ENCODE assay signal across 23 cellular contexts in the genomic region with DNA sequence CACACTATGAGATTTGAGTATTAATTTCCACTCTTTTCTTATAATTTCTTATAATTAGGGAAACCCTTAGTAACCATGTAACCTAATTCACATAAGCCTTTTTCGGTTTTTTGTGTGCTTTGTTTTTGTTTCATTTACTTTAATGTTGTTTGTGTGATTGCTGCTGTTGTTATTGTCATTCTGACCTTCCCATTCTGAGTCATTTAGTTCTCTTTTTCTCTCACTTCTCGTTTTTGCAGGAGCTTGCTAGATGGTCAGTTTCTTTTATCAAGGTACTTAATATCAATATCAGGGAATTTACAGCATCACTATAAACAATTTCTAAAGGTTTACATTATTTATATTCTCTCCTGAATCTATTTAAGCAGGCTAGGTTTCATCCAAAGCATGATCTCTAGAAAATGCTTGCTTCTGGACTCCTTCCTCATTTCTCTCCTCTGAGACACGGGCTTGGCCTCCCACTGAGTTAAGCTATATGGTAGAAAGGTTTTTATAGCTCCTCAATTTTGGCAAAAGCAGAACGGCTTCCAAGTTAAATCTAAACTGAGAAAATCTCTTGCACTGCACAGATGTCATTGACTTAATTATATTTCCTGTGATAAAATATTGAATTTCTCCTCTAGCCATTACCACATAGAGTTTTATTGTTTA.
DNase-seq lines count a peak whose midpoint lies in the region; ATAC-seq and TF ChIP-seq lines count a peak whose summit lies in the region.
"Had no signal": no experiment of that assay in that cellular context is flagged by ENCODE, and none has a peak within 500 bp of the region (broad histone marks: within the 10 kb centered on the region; RNA-seq: fewer than 3 reads in every experiment).

No MANE protein-coding gene starts in this region.

- TF ChIP-seq CTCF in GM12865 (IDR thresholded peaks at IDR 0.05; ENCODE audit: insufficient read depth, low read depth, low read length, missing control alignments): no peak

- ATAC-seq in GM19043 (IDR thresholded peaks at IDR 0.05; ENCODE audit: low read depth, unreplicated experiment) (peak; percentile 72), HG02678 (IDR thresholded peaks at IDR 0.05; ENCODE audit: unreplicated experiment) (peak; percentile 61), HG03280 (IDR thresholded peaks at IDR 0.05; ENCODE audit: unreplicated experiment) (peak; percentile 76), T-cell (replicated peaks in 1 of 4) (no peak), HG02981 (IDR thresholded peaks at IDR 0.05; ENCODE audit: unreplicated experiment) (no peak)
- ATAC-seq: activated CD8-positive, alpha-beta T cell treated with anti-CD3 and anti-CD28 coated beads for 36 hours; T-helper 17 cell had no signal

- H3K27me3 Mint-ChIP-seq in T-cell: no peaks in the 10 kb centered on the region
- H3K27me3 Mint-ChIP-seq: activated CD8-positive, alpha-beta T cell treated with anti-CD3 and anti-CD28 coated beads for 36 hours; T-helper 17 cell had no signal

- H3K4me3 ChIP-seq in GM12865 (ENCODE audit: low read depth, low read length): no peak overlapping the region
- H3K4me3 ChIP-seq: BLaER1, lung, smooth muscle cell had no signal

- H3K9me3 Mint-ChIP-seq in T-cell: peaks cover 9 to 15% (median 13%) of the 10 kb centered on the region in 3 donors

- no peaks in the 10 kb centered on the region for H3K4me1 Mint-ChIP-seq in T-cell
- H3K4me1 Mint-ChIP-seq: T-helper 17 cell had no signal

- peak; percentile 22 for DNase-seq in GM12865 (ENCODE audit: low read depth)
- DNase-seq in NCI-H2196 (lab: John Stamatoyannopoulos, UW; ENCODE audit: unreplicated experiment): no peak
- DNase-seq in DMS114 treated with DMSO at 0.1 percent for 48 hours (lab: John Stamatoyannopoulos, UW; ENCODE audit: unreplicated experiment): no peak
- no peak for DNase-seq in T-cell
- DNase-seq: activated CD8-positive, alpha-beta T cell treated with anti-CD3 and anti-CD28 coated beads for 36 hours; activated naive CD4-positive, alpha-beta T cell treated with anti-CD3 and anti-CD28 coated beads, Interleukin-2, amount 50 U/mL, for 16 hours; activated T-cell treated with anti-CD3 and anti-CD28 coated beads, Interleukin-2, amount 50 U/mL, for 1 hour; HFFc6; hypothalamus; islet precursor cell; Kasumi-1; NCI-H1105; NCI-H2107; NCI-H526; SHP77; T-helper 17 cell had no signal

- no peak overlapping the region for H3K27ac Mint-ChIP-seq in T-cell
- H3K27ac Mint-ChIP-seq: activated CD8-positive, alpha-beta T cell treated with anti-CD3 and anti-CD28 coated beads for 36 hours; HFFc6; T-helper 17 cell had no signal

- no peak overlapping the region for H3K4me3 Mint-ChIP-seq in T-cell
- H3K4me3 Mint-ChIP-seq: activated CD8-positive, alpha-beta T cell treated with anti-CD3 and anti-CD28 coated beads for 36 hours; HFFc6; T-helper 17 cell had no signal

- H3K36me3 Mint-ChIP-seq in T-cell: no peaks in the 10 kb centered on the region

- POLR2A ChIA-PET in T-cell (lab: Charles Lee): no interaction called here

- CTCF ChIA-PET in T-cell (lab: Charles Lee): no interaction called here

Comparison
In these comparisons a context has a peak if more than half of its experiments do, and no peak if none do; other contexts are left out.
1. ATAC-seq: peak in GM19043 (single experiment), HG02678 (single experiment) and HG03280 (single experiment); none in T-cell (0 of 4) and HG02981 (single experiment).